ENCODE assay signal across 8 cellular contexts in the genomic region with DNA sequence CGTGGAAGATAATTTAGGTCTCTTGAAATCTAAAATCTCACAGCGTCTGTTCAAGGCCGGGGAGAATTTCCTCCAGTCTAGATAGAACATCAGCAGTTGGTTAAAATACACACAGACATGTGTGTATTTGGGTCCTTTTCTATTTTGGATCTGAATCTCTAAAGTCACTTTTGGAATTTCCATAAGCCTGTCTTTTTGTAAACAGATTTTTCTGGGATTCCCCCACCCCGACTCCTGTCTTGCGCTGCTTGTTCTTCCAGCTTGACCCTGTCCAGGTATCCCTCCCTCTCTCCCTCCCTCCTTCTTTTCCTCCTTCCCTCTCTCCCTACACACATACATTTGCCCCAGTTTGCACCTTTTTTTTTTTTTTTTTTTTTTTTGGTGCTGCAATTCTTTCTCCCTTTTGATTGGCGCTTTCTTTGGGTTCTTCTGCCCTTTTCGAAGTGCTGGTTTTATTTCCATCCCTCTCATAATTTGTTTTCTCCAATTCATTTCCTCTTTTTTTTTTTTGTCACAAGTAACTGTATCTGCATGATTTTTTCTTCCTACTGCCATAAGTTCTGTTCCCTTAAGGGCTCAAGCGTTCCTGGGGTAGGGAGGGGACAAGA.
A peak's percentile ranks its signal among the peaks of the same experiment; 100 is the strongest.
DNase-seq lines count a peak whose midpoint lies in the region; ATAC-seq and TF ChIP-seq lines count a peak whose summit lies in the region.

No MANE protein-coding gene starts in this region.

- WGBS in stomach, 5 donors, result 20 to 30% (median 24%) methylated on average over 8 of the region's 8 CpGs

- H3K27me3 ChIP-seq in iPS-15b (ENCODE audit: control insufficient read depth, insufficient read depth, low read length) (peaks cover 69% of the 10 kb centered on the region), stomach (no peaks in the 10 kb centered on the region)

- intact Hi-C loops in stomach (cut with DNase I; ENCODE audit: low total_unique reads), result no loop called here

- no peaks in the 10 kb centered on the region for H3K36me3 Mint-ChIP-seq in activated T-cell treated with anti-CD3 and anti-CD28 coated beads, Interleukin-2, amount 50 U/mL, for 4 hours (ENCODE audit: insufficient read depth)
- no peaks in the 10 kb centered on the region for H3K36me3 Mint-ChIP-seq in activated CD4-positive, alpha-beta memory T cell treated with anti-CD3 and anti-CD28 coated beads, Interleukin-2, amount 10 ng/mL, durations not matched to agents 7 days and 5 days (ENCODE audit: low read depth)

- H3K9me3 ChIP-seq in iPS-15b (ENCODE audit: control insufficient read depth, insufficient read depth, low read length) (no peaks in the 10 kb centered on the region), stomach (no peaks in the 10 kb centered on the region)

- TF ChIP-seq POLR2A in stomach (IDR thresholded peaks at IDR 0.05), result no peak

- no peak for DNase-seq in activated T-cell treated with anti-CD3 and anti-CD28 coated beads, Interleukin-2, amount 50 U/mL, for 4 hours
- DNase-seq in activated T-cell treated with anti-CD3 and anti-CD28 coated beads for 4 hours (no peak), stomach (no peak), SW 1271 (lab: John Stamatoyannopoulos, UW) (no peak)
- DNase-seq in activated CD4-positive, alpha-beta memory T cell treated with anti-CD3 and anti-CD28 coated beads, Interleukin-2, amount 10 ng/mL, durations not matched to agents 7 days and 5 days, result no peak

- H3K4me3 ChIP-seq in iPS-15b (ENCODE audit: low read depth, low read length) (peak overlapping the region; percentile 65), stomach (peak overlapping the region; percentile 62 to 77 (median 66))

- peak overlapping the region; percentile 97 to 99 (median 98) for H3K27ac ChIP-seq in stomach

- ATAC-seq in activated T-cell treated with anti-CD3 and anti-CD28 coated beads, Interleukin-2, amount 50 U/mL, for 4 hours, result no peak
- ATAC-seq in GM18519 (IDR thresholded peaks at IDR 0.05; ENCODE audit: low FRiP score, unreplicated experiment) (no peak), HG02588 (IDR thresholded peaks at IDR 0.05; ENCODE audit: unreplicated experiment) (no peak)

- TF ChIP-seq CTCF in stomach (IDR thresholded peaks at IDR 0.05), result no peak

- H3K27me3 Mint-ChIP-seq in activated T-cell treated with anti-CD3 and anti-CD28 coated beads, Interleukin-2, amount 50 U/mL, for 4 hours (ENCODE audit: low read depth), result no peaks in the 10 kb centered on the region
- H3K27me3 Mint-ChIP-seq in activated CD4-positive, alpha-beta memory T cell treated with anti-CD3 and anti-CD28 coated beads, Interleukin-2, amount 10 ng/mL, durations not matched to agents 7 days and 5 days, result peaks cover 14% of the 10 kb centered on the region

- no peak overlapping the region for H3K9ac ChIP-seq in iPS-15b (ENCODE audit: low read depth, low read length)

- no peak for TF ChIP-seq EP300 in stomach (IDR thresholded peaks at IDR 0.05)

- no peaks in the 10 kb centered on the region for H3K36me3 ChIP-seq in iPS-15b (ENCODE audit: control insufficient read depth, insufficient read depth, low read length)
- H3K36me3 ChIP-seq in stomach, result no peaks in the 10 kb centered on the region

- H3K4me1 ChIP-seq in iPS-15b (ENCODE audit: control insufficient read depth, insufficient read depth, low read length) (peaks cover 11% of the 10 kb centered on the region), stomach (peaks cover 15 to 51% (median 28%) of the 10 kb centered on the region in 4 donors)

- no peaks in the 10 kb centered on the region for H3K9me3 Mint-ChIP-seq in activated T-cell treated with anti-CD3 and anti-CD28 coated beads, Interleukin-2, amount 50 U/mL, for 4 hours
- H3K9me3 Mint-ChIP-seq in activated CD4-positive, alpha-beta memory T cell treated with anti-CD3 and anti-CD28 coated beads, Interleukin-2, amount 10 ng/mL, durations not matched to agents 7 days and 5 days, result no peaks in the 10 kb centered on the region

- H3K27ac Mint-ChIP-seq in activated CD4-positive, alpha-beta memory T cell treated with anti-CD3 and anti-CD28 coated beads, Interleukin-2, amount 10 ng/mL, durations not matched to agents 7 days and 5 days, result no peak overlapping the region

- peaks cover 24% of the 10 kb centered on the region for H3K4me1 Mint-ChIP-seq in activated T-cell treated with anti-CD3 and anti-CD28 coated beads, Interleukin-2, amount 50 U/mL, for 4 hours (ENCODE audit: low read depth)
- peaks cover 22% of the 10 kb centered on the region for H3K4me1 Mint-ChIP-seq in activated CD4-positive, alpha-beta memory T cell treated with anti-CD3 and anti-CD28 coated beads, Interleukin-2, amount 10 ng/mL, durations not matched to agents 7 days and 5 days

- CTCF ChIA-PET in activated CD4-positive, alpha-beta memory T cell treated with anti-CD3 and anti-CD28 coated beads, Interleukin-2, amount 10 ng/mL, durations not matched to agents 7 days and 5 days (lab: Charles Lee), result interaction anchor here (1.4 to 1.6 kb wide), 2 partner anchors 14 to 37 kb away, joined by 3 to 5 read pairs; no protein-coding TSS in a partner anchor

- POLR2A ChIA-PET in activated CD4-positive, alpha-beta memory T cell treated with anti-CD3 and anti-CD28 coated beads, Interleukin-2, amount 10 ng/mL, durations not matched to agents 7 days and 5 days (lab: Charles Lee), result interaction anchor here (0.9 to 4.1 kb wide), 10 partner anchors 12 to 245 kb away, joined by 3 to 59 read pairs (median 8); a partner anchor contains a TSS

- peak overlapping the region; percentile 89 for H3K4me3 Mint-ChIP-seq in activated T-cell treated with anti-CD3 and anti-CD28 coated beads, Interleukin-2, amount 50 U/mL, for 4 hours
- H3K4me3 Mint-ChIP-seq in activated CD4-positive, alpha-beta memory T cell treated with anti-CD3 and anti-CD28 coated beads, Interleukin-2, amount 10 ng/mL, durations not matched to agents 7 days and 5 days, result peak overlapping the region; percentile 80
